In genomic region chr2:96097951-96098823, GRCh38 we compare ENCODE assay signal across 15 cellular contexts. TPM values are rescaled to one million over a fixed set of nuclear protein-coding genes. Genes with fewer than 3 reads are reported as not detected.
DNase-seq lines count a peak whose midpoint lies in the region; ATAC-seq and TF ChIP-seq lines count a peak whose summit lies in the region.
"Had no signal": no experiment of that assay in that cellular context is flagged by ENCODE, and none has a peak within 500 bp of the region (broad histone marks: within the 10 kb centered on the region; RNA-seq: fewer than 3 reads in every experiment).

No MANE protein-coding gene starts in this region.

- H3K4me1 ChIP-seq in colonic mucosa (no peaks in the 10 kb centered on the region), skeletal muscle tissue (ENCODE audit: control insufficient read depth in 3 of 3, insufficient read depth in 3 of 3, low read length in 3 of 3) (peaks cover 11 to 23% (median 14%) of the 10 kb centered on the region in 3 donors)

- intact Hi-C loops in colonic mucosa (cut with DNase I): no loop called here

- H3K9me3 ChIP-seq in colonic mucosa (no peaks in the 10 kb centered on the region), skeletal muscle tissue (ENCODE audit: control insufficient read depth in 3 of 3, low read length in 3 of 3) (no peaks in the 10 kb centered on the region)

- ATAC-seq in activated CD4-positive, CD25-positive, alpha-beta regulatory T cell treated with anti-CD3 and anti-CD28 coated beads, Interleukin-2, amount 50 U/mL, for 24 hours: no peak
- no peak for ATAC-seq in GM18873 (IDR thresholded peaks at IDR 0.05; ENCODE audit: low FRiP score, unreplicated experiment)

- no peak overlapping the region for H3K27ac ChIP-seq in colonic mucosa
- H3K27ac ChIP-seq in skeletal muscle tissue (ENCODE audit: low read depth, low read length): peak overlapping the region; percentile 51
- H3K27ac ChIP-seq: RWPE1 had no signal

- no peak overlapping the region for H3K4me3 ChIP-seq in colonic mucosa
- no peak overlapping the region for H3K4me3 ChIP-seq in skeletal muscle tissue (ENCODE audit: low read length in 3 of 3)

- peak; percentile 11 for DNase-seq in activated CD4-positive, CD25-positive, alpha-beta regulatory T cell treated with anti-CD3 and anti-CD28 coated beads, Interleukin-2, amount 50 U/mL, for 72 hours
- DNase-seq in colonic mucosa (peak; percentile 10), iPS-NIHi7 (ENCODE audit: extremely low spot score) (peak; percentile 10), middle frontal gyrus (ENCODE audit: extremely low spot score, low spot score) (no peak)
- no peak for DNase-seq in activated CD4-positive, alpha-beta T cell treated with anti-CD3 and anti-CD28 coated beads, Interleukin-2, amount 50 U/mL, for 1 hour
- DNase-seq: 8988T, activated gamma-delta T cell, foreskin melanocyte, NCI-H2107, NCI-H82 had no signal

- H3K9ac ChIP-seq in colonic mucosa (ENCODE audit: low read depth in 2 of 2, low read length in 2 of 2) (no peak overlapping the region), skeletal muscle tissue (ENCODE audit: low read depth in 1 of 3, low read length in 3 of 3) (peak overlapping the region in 1 of 3 donors; percentile 33)

- H3K27me3 ChIP-seq in colonic mucosa (no peaks in the 10 kb centered on the region), skeletal muscle tissue (ENCODE audit: control insufficient read depth in 3 of 3, insufficient read depth in 3 of 3, low read length in 3 of 3) (no peaks in the 10 kb centered on the region)

- H3K36me3 ChIP-seq in colonic mucosa (no peaks in the 10 kb centered on the region), skeletal muscle tissue (ENCODE audit: control insufficient read depth in 3 of 3, insufficient read depth in 3 of 3, low read length in 3 of 3) (no peaks in the 10 kb centered on the region)

- no peak for TF ChIP-seq CTCF in colonic mucosa (IDR thresholded peaks at IDR 0.05)

RNA-seq across cellular contexts. Expression of gene ADRA2B, which starts 18.2 kb away (rescaled TPM):
- total RNA-seq in colonic mucosa: under 1 TPM; 0.54 to 0.90 TPM
- total RNA-seq in skeletal muscle tissue: 2.1 TPM

RNA-seq across cellular contexts. Expression of gene ASTL, which starts 40.1 kb away (rescaled TPM):
- total RNA-seq in colonic mucosa: under 1 TPM in 1 of 2 donors, not detected in 1; 0.82 TPM
- not detected for total RNA-seq in skeletal muscle tissue
- total RNA-seq: T-helper 2 cell treated with Interferon-gamma antibody and Interleukin-4, amounts not matched to agents 100 ng/mL and 5 ng/mL, for 36 hours had no signal

RNA-seq across cellular contexts. Expression of gene DUSP2, which starts 47.1 kb away (rescaled TPM):
- total RNA-seq in colonic mucosa (1 to 10 TPM; 1.6 to 5.1 TPM), skeletal muscle tissue (4.2 TPM)

Comparison
In these comparisons a context has a peak if more than half of its experiments do, and no peak if none do; other contexts are left out.
1. DNase-seq: peak in activated CD4-positive, CD25-positive, alpha-beta regulatory T cell treated with anti-CD3 and anti-CD28 coated beads, Interleukin-2, amount 50 U/mL, for 72 hours (single experiment), colonic mucosa (single experiment) and iPS-NIHi7 (single experiment); none in activated CD4-positive, alpha-beta T cell treated with anti-CD3 and anti-CD28 coated beads, Interleukin-2, amount 50 U/mL, for 1 hour (single experiment) and middle frontal gyrus (single experiment).